Comparison of ENCODE assay signal across 8 cellular contexts in genomic region chr20:1185781-1186334, GRCh38. TPM values are rescaled to one million over a fixed set of nuclear protein-coding genes. Genes with fewer than 3 reads are reported as not detected.
DNase-seq lines count a peak whose midpoint lies in the region; ATAC-seq, FAIRE-seq and TF ChIP-seq lines count a peak whose summit lies in the region.

No MANE protein-coding gene starts in this region.

- TF ChIP-seq CTCF in D721Med (IDR thresholded peaks at IDR 0.05; ENCODE audit: insufficient read depth, missing control alignments) (peak; percentile 59), RWPE2 (IDR thresholded peaks at IDR 0.05; ENCODE audit: poor library complexity, severe bottlenecking) (peak; percentile 83), ascending aorta (IDR thresholded peaks at IDR 0.05) (peak in 1 of 3 experiments; percentile 22)

- no peaks in the 10 kb centered on the region for H3K4me1 ChIP-seq in RWPE2 (ENCODE audit: insufficient read depth, poor library complexity, severe bottlenecking)
- peaks cover 4% of the 10 kb centered on the region in 2 donors for H3K4me1 ChIP-seq in ascending aorta

- ATAC-seq in RWPE2 (ENCODE audit: low read depth) = peak; percentile 62
- ATAC-seq in HG03571 (IDR thresholded peaks at IDR 0.05; ENCODE audit: unreplicated experiment) = no peak
- ATAC-seq in HG03469 (IDR thresholded peaks at IDR 0.05; ENCODE audit: unreplicated experiment) = no peak

- H3K27me3 ChIP-seq in RWPE2 (ENCODE audit: insufficient read depth, poor library complexity, severe bottlenecking) (peaks cover 36% of the 10 kb centered on the region), ascending aorta (peaks cover 7% of the 10 kb centered on the region)

- H3K27ac ChIP-seq in RWPE2 (ENCODE audit: poor library complexity, severe bottlenecking) = no peak overlapping the region
- no peak overlapping the region for H3K27ac ChIP-seq in ascending aorta

- no peak for DNase-seq in D721Med (ENCODE audit: insufficient read length, low spot score)
- DNase-seq in HuH-7 (ENCODE audit: low spot score) = peak; percentile 82
- DNase-seq in RWPE2 (ENCODE audit: low spot score) = no peak
- DNase-seq in ascending aorta (ENCODE audit: low spot score in 2 of 2) = no peak
- DNase-seq in iPS-NIHi11 (ENCODE audit: low spot score) = peak; percentile 86
- DNase-seq in stimulated activated CD4-positive, alpha-beta T cell treated with anti-CD3 and anti-CD28 coated beads, Interleukin-4, amount 100 ng/mL, for 1 hour = peak; percentile 49

- H3K4me3 ChIP-seq in RWPE2 (ENCODE audit: severe bottlenecking) (peak overlapping the region; percentile 26), ascending aorta (peak overlapping the region; percentile 53 to 62)

- no peaks in the 10 kb centered on the region for H3K9me3 ChIP-seq in RWPE2 (ENCODE audit: severe bottlenecking)
- no peaks in the 10 kb centered on the region for H3K9me3 ChIP-seq in ascending aorta

- intact Hi-C loops in ascending aorta (cut with DNase I) = no loop called here

- FAIRE-seq in D721Med (lab: Jason Lieb, UNC) = no peak

- H3K36me3 ChIP-seq in RWPE2 (ENCODE audit: low read depth) (no peaks in the 10 kb centered on the region), ascending aorta (no peaks in the 10 kb centered on the region)

RNA-seq across cellular contexts. Expression of gene TMEM74B, which starts 1.1 kb away (rescaled TPM):
- not detected for total RNA-seq in ascending aorta

RNA-seq across cellular contexts. Expression of gene C20orf202, which starts 17.4 kb away (rescaled TPM):
- not detected for total RNA-seq in ascending aorta

RNA-seq across cellular contexts. Expression of gene RAD21L1, which starts 40.0 kb away (rescaled TPM):
- total RNA-seq in ascending aorta = not detected

Comparison
In these comparisons a context has a peak if more than half of its experiments do, and no peak if none do; other contexts are left out.
1. DNase-seq: peak in HuH-7 (single experiment), iPS-NIHi11 (single experiment) and stimulated activated CD4-positive, alpha-beta T cell treated with anti-CD3 and anti-CD28 coated beads, Interleukin-4, amount 100 ng/mL, for 1 hour (single experiment); none in D721Med (single experiment), RWPE2 (single experiment) and ascending aorta (0 of 2).